In the genomic region with DNA sequence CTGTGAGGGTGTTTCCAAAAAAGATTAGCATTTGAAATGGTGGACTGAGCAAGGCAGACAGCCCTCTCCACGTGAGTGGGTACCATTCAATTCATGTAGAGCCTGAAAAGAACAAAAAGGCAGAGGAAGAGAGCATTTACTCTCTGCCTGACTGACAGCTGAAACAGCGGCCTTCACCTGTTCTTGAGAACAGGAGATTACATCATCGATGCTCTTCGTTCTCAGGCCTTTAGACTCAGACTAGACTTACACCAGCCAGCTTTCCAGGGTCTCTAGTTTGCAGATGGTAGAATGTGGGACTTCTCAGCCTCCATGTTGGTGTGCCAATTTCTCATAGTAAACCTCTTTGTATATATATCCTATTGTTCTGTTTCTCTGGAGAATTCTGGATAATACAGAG, we compare ENCODE assay signal across 21 cellular contexts.
"Had no signal": no experiment of that assay in that cellular context is flagged by ENCODE, and none has a peak within 500 bp of the region (broad histone marks: within the 10 kb centered on the region; RNA-seq: fewer than 3 reads in every experiment).

No MANE protein-coding gene starts in this region.

- DNase-seq: activated B cell treated with CpG ODN at 0.5 μM for 24 hours; activated CD4-positive, alpha-beta memory T cell treated with anti-CD3 and anti-CD28 coated beads for 36 hours; activated CD4-positive, alpha-beta T cell treated with anti-CD3 and anti-CD28 coated beads for 1 hour; activated CD4-positive, alpha-beta T cell treated with anti-CD3 and anti-CD28 coated beads, Interleukin-2, amount 10 ng/mL, durations not matched to agents 24 days and 14 days; activated CD8-positive, alpha-beta memory T cell treated with anti-CD3 and anti-CD28 coated beads for 24 hours; activated effector memory CD4-positive, alpha-beta T cell treated with anti-CD3 and anti-CD28 coated beads, Interleukin-2, amount 50 U/mL, for 16 hours; activated naive CD4-positive, alpha-beta T cell treated with Interleukin-2 at 50 U/mL for 16 hours; activated T-cell treated with anti-CD3 and anti-CD28 coated beads, Interleukin-2, amount 50 U/mL, for 4 hours; amygdala; IMR-90; KG1; NCI-H1048; NCI-H1694 treated with DMSO at 0.1 percent for 48 hours; NCI-H2029 treated with DMSO at 0.1 percent for 48 hours; NCI-H526; PC-3; SIG-M5; T-cell; T-helper 2 cell; T1000 had no signal

- ATAC-seq: activated T-cell treated with anti-CD3 and anti-CD28 coated beads, Interleukin-2, amount 50 U/mL, for 4 hours; PC-3; T-cell had no signal

- H3K27ac ChIP-seq: SK-N-MC had no signal

- H3K4me3 ChIP-seq: SK-N-MC had no signal
